Comparison of ENCODE assay signal across 30 cellular contexts in the genomic region with DNA sequence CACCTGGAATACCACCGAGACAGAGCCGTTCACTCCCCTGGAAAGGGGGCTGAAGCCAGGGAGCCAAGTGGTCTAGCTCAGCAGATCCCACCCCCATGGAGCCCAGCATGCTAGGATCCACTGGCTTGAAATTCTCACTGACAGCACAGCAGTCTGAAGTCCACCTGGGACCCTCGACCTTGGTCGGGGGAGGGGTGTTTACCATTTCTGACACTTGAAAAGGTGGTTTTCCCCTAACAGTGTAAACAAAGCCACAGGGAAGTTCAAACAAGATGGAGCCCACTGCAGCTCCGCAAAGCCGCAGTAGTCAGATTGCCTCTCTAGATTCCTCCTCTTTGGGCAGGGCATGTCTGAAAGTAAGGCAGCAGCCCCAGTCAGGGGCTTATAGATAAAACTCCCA.
"Had no signal": no experiment of that assay in that cellular context is flagged by ENCODE, and none has a peak within 500 bp of the region (broad histone marks: within the 10 kb centered on the region; RNA-seq: fewer than 3 reads in every experiment).

No MANE protein-coding gene starts in this region.

- H3K36me3 ChIP-seq: left lung, lower lobe of right lung, neural progenitor cell, neutrophil, right atrium auricular region, stomach, suprapubic skin, thoracic aorta, upper lobe of left lung had no signal

- H3K4me1 ChIP-seq: left lung, lower lobe of right lung, neural progenitor cell, parathyroid adenoma, suprapubic skin, tibial nerve had no signal

- H3K27me3 ChIP-seq: left lung, neural progenitor cell, neutrophil, right atrium auricular region, stomach, suprapubic skin, tibial nerve, upper lobe of left lung had no signal

- H2AFZ ChIP-seq: neural progenitor cell, parathyroid adenoma had no signal

- H3K9ac ChIP-seq: neural progenitor cell, parathyroid adenoma had no signal

- FAIRE-seq: islet of Langerhans, kidney had no signal

- H3K4me2 ChIP-seq: neural progenitor cell had no signal

- DNase-seq: hypothalamus; immature natural killer cell; kidney; left colon; lower lobe of right lung; mammary epithelial cell; mesendoderm; naive B cell; natural killer cell; nephron progenitor cell; occipital lobe; stimulated activated CD4-positive, alpha-beta T cell treated with anti-CD3 and anti-CD28 coated beads, Interleukin-12 subunit alpha, Interleukin-12 subunit beta, amount 100 ng/mL, for 4 hours; stimulated activated CD4-positive, alpha-beta T cell treated with anti-CD3 and anti-CD28 coated beads, Interleukin-15, amount 100 ng/mL, for 24 hours; stimulated activated CD4-positive, alpha-beta T cell treated with anti-CD3 and anti-CD28 coated beads, Interleukin-2, amount 100 ng/mL, for 24 hours; stimulated activated CD4-positive, alpha-beta T cell treated with anti-CD3 and anti-CD28 coated beads, Interleukin-4, amount 100 ng/mL, for 1 hour; stimulated activated naive B cell treated with anti-CD40 and anti-IgM and Interleukin-4, amounts not matched to agents 10 μg/mL and 1 μg/mL and 100 μg/mL, for 72 hours; stimulated activated naive CD8-positive, alpha-beta T cell treated with anti-CD3 and anti-CD28 coated beads, Interleukin-15, Interleukin-2, amounts not matched to agents 100 U/mL and 50 U/mL, for 24 hours; stomach; upper lobe of left lung had no signal

- ATAC-seq: left colon; left lung; lower lobe of right lung; natural killer cell; sciatic nerve; stimulated activated naive B cell treated with anti-CD40 and anti-IgM and Interleukin-4, amounts not matched to agents 10 μg/mL and 1 μg/mL and 100 μg/mL, for 72 hours; stimulated activated naive CD8-positive, alpha-beta T cell treated with anti-CD3 and anti-CD28 coated beads, Interleukin-15, Interleukin-2, amounts not matched to agents 100 U/mL and 50 U/mL, for 24 hours had no signal

- H3K9me3 ChIP-seq: lower lobe of right lung, neutrophil, suprapubic skin, upper lobe of left lung had no signal

- H3K79me2 ChIP-seq: parathyroid adenoma had no signal

- H3K27ac ChIP-seq: left lung, lower lobe of right lung, neural progenitor cell, neutrophil, parathyroid adenoma, right atrium auricular region, skin epidermis, stomach, suprapubic skin, thoracic aorta, tibial nerve, upper lobe of left lung had no signal

- H3K4me3 ChIP-seq: left lung, lower lobe of right lung, neural progenitor cell, right atrium auricular region, skin epidermis, stomach, suprapubic skin, thoracic aorta, tibial nerve, upper lobe of left lung had no signal
